1 cellular context compared by ENCODE assay signal in the genomic region with DNA sequence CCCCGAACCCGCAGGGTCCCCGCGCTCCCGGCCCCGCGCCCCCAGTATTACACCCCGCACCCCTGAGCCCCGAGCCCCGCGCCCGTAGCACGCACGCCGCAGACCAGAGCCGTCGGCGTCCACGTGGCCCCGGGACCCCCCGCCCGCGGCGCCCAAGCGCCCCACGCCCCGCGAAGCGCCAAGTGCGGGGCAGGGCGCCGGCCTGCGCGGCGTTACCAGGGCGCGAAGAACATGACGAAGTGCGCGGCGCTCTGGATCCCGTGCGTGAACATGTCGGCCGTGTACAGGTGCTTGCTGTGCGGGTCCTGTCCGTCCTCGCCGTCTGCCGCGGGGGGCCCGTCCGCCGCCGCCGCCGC.
TF ChIP-seq lines count a peak whose summit lies in the region.

No MANE protein-coding gene starts in this region.

TF ChIP-seq in HCT116, 20 proteins besides CTCF, POLR2A, EP300 and RAD21 (continued from another document):
- TF ChIP-seq, protein P1, sequence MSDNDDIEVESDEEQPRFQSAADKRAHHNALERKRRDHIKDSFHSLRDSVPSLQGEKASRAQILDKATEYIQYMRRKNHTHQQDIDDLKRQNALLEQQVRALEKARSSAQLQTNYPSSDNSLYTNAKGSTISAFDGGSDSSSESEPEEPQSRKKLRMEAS (IDR thresholded peaks at IDR 0.05): no peak
- TF ChIP-seq TCF7L2 (IDR thresholded peaks at IDR 0.05; ENCODE audit: borderline replicate concordance, extremely low read depth, insufficient read depth, insufficient read length) (no peak), ZFX (IDR thresholded peaks at IDR 0.05) (no peak; the same call in 1 of the 2 replicates), CEBPB (IDR thresholded peaks at IDR 0.05; ENCODE audit: low read depth) (no peak), POLR2AphosphoS5 (IDR thresholded peaks at IDR 0.05; ENCODE audit: low read depth, low read length) (no peak), EGR1 (IDR thresholded peaks at IDR 0.05; ENCODE audit: low read depth) (no peak), YY1 (IDR thresholded peaks at IDR 0.05; ENCODE audit: extremely low read depth, insufficient replicate concordance, low read depth, low read length) (no peak), SIN3A (IDR thresholded peaks at IDR 0.05; ENCODE audit: low read depth) (no peak; the same call in 1 of the 2 replicates), SP1 (IDR thresholded peaks at IDR 0.05; ENCODE audit: low read depth) (no peak)
- TF ChIP-seq, protein P2, sequence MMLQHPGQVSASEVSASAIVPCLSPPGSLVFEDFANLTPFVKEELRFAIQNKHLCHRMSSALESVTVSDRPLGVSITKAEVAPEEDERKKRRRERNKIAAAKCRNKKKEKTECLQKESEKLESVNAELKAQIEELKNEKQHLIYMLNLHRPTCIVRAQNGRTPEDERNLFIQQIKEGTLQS (IDR thresholded peaks at IDR 0.05): no peak
